9 cellular contexts compared by ENCODE assay signal in genomic region chr1:8889925-8890785, GRCh38. TPM values are rescaled to one million over a fixed set of nuclear protein-coding genes. Genes with fewer than 3 reads are reported as not detected.
DNase-seq lines count a peak whose midpoint lies in the region; ATAC-seq and TF ChIP-seq lines count a peak whose summit lies in the region.
"Had no signal": no experiment of that assay in that cellular context is flagged by ENCODE, and none has a peak within 500 bp of the region (broad histone marks: within the 10 kb centered on the region; RNA-seq: fewer than 3 reads in every experiment).

No MANE protein-coding gene starts in this region.

- peaks cover under 1% of the 10 kb centered on the region; the same call in 1 of the 2 replicates for H3K27me3 Mint-ChIP-seq in WTC11 (ENCODE audit: low read depth)

- no peak overlapping the region for H3K4me3 Mint-ChIP-seq in WTC11

- H3K36me3 ChIP-seq in right atrium auricular region: no peaks in the 10 kb centered on the region
- no peaks in the 10 kb centered on the region for H3K36me3 ChIP-seq in skeletal muscle satellite cell (ENCODE audit: insufficient read depth, low read length)

- ATAC-seq in WTC11: peak; percentile 50; the same call in 1 of the 2 replicates
- no peak for ATAC-seq in HG03378 (IDR thresholded peaks at IDR 0.05; ENCODE audit: unreplicated experiment)
- no peak for ATAC-seq in GM21526 (IDR thresholded peaks at IDR 0.05; ENCODE audit: low FRiP score, unreplicated experiment)

- no peaks in the 10 kb centered on the region for H3K9me3 ChIP-seq in right atrium auricular region
- H3K9me3 ChIP-seq in skeletal muscle satellite cell (replicated peaks; ENCODE audit: low read length): no peaks in the 10 kb centered on the region

- POLR2A ChIA-PET in WTC11 (lab: Charles Lee): interaction anchor here (0.6 kb wide), 2 partner anchors 62 to 90 kb away, joined by 3 to 5 read pairs; no protein-coding TSS in a partner anchor

- H3K4me3 ChIP-seq in HL-60 (replicated peaks; ENCODE audit: insufficient read depth, low read length) (no peak overlapping the region), right atrium auricular region (no peak overlapping the region), skeletal muscle satellite cell (ENCODE audit: low read length) (peak overlapping the region; percentile 45)

- no peaks in the 10 kb centered on the region for H3K36me3 Mint-ChIP-seq in WTC11

- H3K9ac ChIP-seq in skeletal muscle satellite cell (ENCODE audit: low read depth, low read length): peak overlapping the region; percentile 78
- H3K9ac ChIP-seq: KMS-11 had no signal

- H3K4me2 ChIP-seq in skeletal muscle satellite cell (ENCODE audit: low read length): peak overlapping the region; percentile 80
- H3K4me2 ChIP-seq: KMS-11 had no signal

- H3K4me1 ChIP-seq in right atrium auricular region: peaks cover 0 to 11% of the 10 kb centered on the region in 2 donors
- peaks cover 19% of the 10 kb centered on the region for H3K4me1 ChIP-seq in skeletal muscle satellite cell (ENCODE audit: control insufficient read depth, insufficient read depth, low read length)

- CTCF ChIA-PET in WTC11 (lab: Charles Lee): interaction anchor here (0.6 to 2.3 kb wide), 5 partner anchors 41 to 214 kb away, joined by 3 to 9 read pairs (median 3); no protein-coding TSS in a partner anchor

- no peaks in the 10 kb centered on the region for H3K27me3 ChIP-seq in HL-60 (ENCODE audit: insufficient read depth, poor library complexity, severe bottlenecking)
- H3K27me3 ChIP-seq in right atrium auricular region: no peaks in the 10 kb centered on the region
- no peaks in the 10 kb centered on the region for H3K27me3 ChIP-seq in skeletal muscle satellite cell (ENCODE audit: control insufficient read depth, insufficient read depth, low read length)

- no peaks in the 10 kb centered on the region for H3K9me3 Mint-ChIP-seq in WTC11

- TF ChIP-seq CTCF in HL-60 (IDR thresholded peaks at IDR 0.05; ENCODE audit: insufficient read depth, low read length) (no peak), WTC11 (IDR thresholded peaks at IDR 0.05) (no peak), right atrium auricular region (IDR thresholded peaks at IDR 0.05) (no peak)

- H3K27ac ChIP-seq in HL-60 (replicated peaks) (peak overlapping the region; percentile 14; the same call in 1 of the 2 replicates), right atrium auricular region (peak overlapping the region; percentile 70 to 88)
- H3K27ac ChIP-seq: KMS-11 had no signal

- H3K4me1 Mint-ChIP-seq in WTC11: no peaks in the 10 kb centered on the region

- peak in 1 of 2 experiments; percentile 69 for DNase-seq in HL-60 (ENCODE audit: low read depth in 1 of 2, low spot score in 1 of 2)
- no peak for DNase-seq in WTC11 (ENCODE audit: low spot score)
- peak; percentile 93 for DNase-seq in right atrium auricular region (ENCODE audit: low spot score)
- no peak for DNase-seq in RKO (ENCODE audit: low spot score)
- no peak for DNase-seq in germinal center (ENCODE audit: low spot score)

- H3K27ac Mint-ChIP-seq in WTC11: no peak overlapping the region

TF ChIP-seq in WTC11, 78 proteins besides CTCF, POLR2A, EP300 and RAD21:
- TF ChIP-seq, protein P1, sequence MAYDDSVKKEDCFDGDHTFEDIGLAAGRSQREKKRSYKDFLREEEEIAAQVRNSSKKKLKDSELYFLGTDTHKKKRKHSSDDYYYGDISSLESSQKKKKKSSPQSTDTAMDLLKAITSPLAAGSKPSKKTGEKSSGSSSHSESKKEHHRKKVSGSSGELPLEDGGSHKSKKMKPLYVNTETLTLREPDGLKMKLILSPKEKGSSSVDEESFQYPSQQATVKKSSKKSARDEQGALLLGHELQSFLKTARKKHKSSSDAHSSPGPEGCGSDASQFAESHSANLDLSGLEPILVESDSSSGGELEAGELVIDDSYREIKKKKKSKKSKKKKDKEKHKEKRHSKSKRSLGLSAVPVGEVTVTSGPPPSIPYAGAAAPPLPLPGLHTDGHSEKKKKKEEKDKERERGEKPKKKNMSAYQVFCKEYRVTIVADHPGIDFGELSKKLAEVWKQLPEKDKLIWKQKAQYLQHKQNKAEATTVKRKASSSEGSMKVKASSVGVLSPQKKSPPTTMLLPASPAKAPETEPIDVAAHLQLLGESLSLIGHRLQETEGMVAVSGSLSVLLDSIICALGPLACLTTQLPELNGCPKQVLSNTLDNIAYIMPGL (CRISPR knock-in tag; IDR thresholded peaks at IDR 0.05): no peak
- TF ChIP-seq, protein P2, sequence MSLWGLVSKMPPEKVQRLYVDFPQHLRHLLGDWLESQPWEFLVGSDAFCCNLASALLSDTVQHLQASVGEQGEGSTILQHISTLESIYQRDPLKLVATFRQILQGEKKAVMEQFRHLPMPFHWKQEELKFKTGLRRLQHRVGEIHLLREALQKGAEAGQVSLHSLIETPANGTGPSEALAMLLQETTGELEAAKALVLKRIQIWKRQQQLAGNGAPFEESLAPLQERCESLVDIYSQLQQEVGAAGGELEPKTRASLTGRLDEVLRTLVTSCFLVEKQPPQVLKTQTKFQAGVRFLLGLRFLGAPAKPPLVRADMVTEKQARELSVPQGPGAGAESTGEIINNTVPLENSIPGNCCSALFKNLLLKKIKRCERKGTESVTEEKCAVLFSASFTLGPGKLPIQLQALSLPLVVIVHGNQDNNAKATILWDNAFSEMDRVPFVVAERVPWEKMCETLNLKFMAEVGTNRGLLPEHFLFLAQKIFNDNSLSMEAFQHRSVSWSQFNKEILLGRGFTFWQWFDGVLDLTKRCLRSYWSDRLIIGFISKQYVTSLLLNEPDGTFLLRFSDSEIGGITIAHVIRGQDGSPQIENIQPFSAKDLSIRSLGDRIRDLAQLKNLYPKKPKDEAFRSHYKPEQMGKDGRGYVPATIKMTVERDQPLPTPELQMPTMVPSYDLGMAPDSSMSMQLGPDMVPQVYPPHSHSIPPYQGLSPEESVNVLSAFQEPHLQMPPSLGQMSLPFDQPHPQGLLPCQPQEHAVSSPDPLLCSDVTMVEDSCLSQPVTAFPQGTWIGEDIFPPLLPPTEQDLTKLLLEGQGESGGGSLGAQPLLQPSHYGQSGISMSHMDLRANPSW (CRISPR knock-in tag; conservative IDR thresholded peaks at IDR 0.05; ENCODE audit: low read depth): no peak
- TF ChIP-seq ZNF138 (CRISPR knock-in tag; conservative IDR thresholded peaks at IDR 0.05): no peak
- TF ChIP-seq, protein P3, sequence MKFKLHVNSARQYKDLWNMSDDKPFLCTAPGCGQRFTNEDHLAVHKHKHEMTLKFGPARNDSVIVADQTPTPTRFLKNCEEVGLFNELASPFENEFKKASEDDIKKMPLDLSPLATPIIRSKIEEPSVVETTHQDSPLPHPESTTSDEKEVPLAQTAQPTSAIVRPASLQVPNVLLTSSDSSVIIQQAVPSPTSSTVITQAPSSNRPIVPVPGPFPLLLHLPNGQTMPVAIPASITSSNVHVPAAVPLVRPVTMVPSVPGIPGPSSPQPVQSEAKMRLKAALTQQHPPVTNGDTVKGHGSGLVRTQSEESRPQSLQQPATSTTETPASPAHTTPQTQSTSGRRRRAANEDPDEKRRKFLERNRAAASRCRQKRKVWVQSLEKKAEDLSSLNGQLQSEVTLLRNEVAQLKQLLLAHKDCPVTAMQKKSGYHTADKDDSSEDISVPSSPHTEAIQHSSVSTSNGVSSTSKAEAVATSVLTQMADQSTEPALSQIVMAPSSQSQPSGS (CRISPR knock-in tag; IDR thresholded peaks at IDR 0.05; ENCODE audit: borderline replicate concordance, low read depth): no peak
- TF ChIP-seq, protein P4, sequence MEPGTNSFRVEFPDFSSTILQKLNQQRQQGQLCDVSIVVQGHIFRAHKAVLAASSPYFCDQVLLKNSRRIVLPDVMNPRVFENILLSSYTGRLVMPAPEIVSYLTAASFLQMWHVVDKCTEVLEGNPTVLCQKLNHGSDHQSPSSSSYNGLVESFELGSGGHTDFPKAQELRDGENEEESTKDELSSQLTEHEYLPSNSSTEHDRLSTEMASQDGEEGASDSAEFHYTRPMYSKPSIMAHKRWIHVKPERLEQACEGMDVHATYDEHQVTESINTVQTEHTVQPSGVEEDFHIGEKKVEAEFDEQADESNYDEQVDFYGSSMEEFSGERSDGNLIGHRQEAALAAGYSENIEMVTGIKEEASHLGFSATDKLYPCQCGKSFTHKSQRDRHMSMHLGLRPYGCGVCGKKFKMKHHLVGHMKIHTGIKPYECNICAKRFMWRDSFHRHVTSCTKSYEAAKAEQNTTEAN (CRISPR knock-in tag; IDR thresholded peaks at IDR 0.05): no peak
- TF ChIP-seq TP53 (CRISPR knock-in tag; IDR thresholded peaks at IDR 0.05): no peak
- TF ChIP-seq, protein P5, sequence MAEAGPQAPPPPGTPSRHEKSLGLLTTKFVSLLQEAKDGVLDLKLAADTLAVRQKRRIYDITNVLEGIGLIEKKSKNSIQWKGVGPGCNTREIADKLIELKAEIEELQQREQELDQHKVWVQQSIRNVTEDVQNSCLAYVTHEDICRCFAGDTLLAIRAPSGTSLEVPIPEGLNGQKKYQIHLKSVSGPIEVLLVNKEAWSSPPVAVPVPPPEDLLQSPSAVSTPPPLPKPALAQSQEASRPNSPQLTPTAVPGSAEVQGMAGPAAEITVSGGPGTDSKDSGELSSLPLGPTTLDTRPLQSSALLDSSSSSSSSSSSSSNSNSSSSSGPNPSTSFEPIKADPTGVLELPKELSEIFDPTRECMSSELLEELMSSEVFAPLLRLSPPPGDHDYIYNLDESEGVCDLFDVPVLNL (CRISPR knock-in tag; IDR thresholded peaks at IDR 0.05; ENCODE audit: borderline replicate concordance, low read depth): no peak
- no peak for TF ChIP-seq ZSCAN18 (CRISPR knock-in tag; IDR thresholded peaks at IDR 0.05)
- TF ChIP-seq GRHL2 (CRISPR knock-in tag; IDR thresholded peaks at IDR 0.05; ENCODE audit: insufficient replicate concordance, severe bottlenecking): no peak
- TF ChIP-seq SOX15 (CRISPR knock-in tag; IDR thresholded peaks at IDR 0.05): no peak
TF ChIP-seq in WTC11: peak in this region for 0.

RNA-seq across cellular contexts. Expression of gene ENO1, which starts 11.7 kb away (rescaled TPM):
- total RNA-seq in WTC11 (2021) (1,978 to 2,328 TPM (median 2,316 TPM) in 3 replicates), right atrium auricular region (100 to 1,000 TPM; 149 to 334 TPM)
- total RNA-seq in skeletal muscle satellite cell (2012; rRNA removed): 2,772 and 3,140 TPM in 2 replicates

RNA-seq across cellular contexts. Expression of gene CA6, which starts 55.5 kb away (rescaled TPM):
- total RNA-seq in WTC11 (2021) (0.11 TPM in 1 of 3 replicates, not detected in the others), right atrium auricular region (not detected)
- not detected in 2 replicates for total RNA-seq in skeletal muscle satellite cell (2012; rRNA removed)
